In genomic region chr1:30908446-30908885, GRCh38 we compare ENCODE assay signal across 9 cellular contexts. TPM values are rescaled to one million over a fixed set of nuclear protein-coding genes. Genes with fewer than 3 reads are reported as not detected.
DNase-seq lines count a peak whose midpoint lies in the region; ATAC-seq and TF ChIP-seq lines count a peak whose summit lies in the region.
"Had no signal": no experiment of that assay in that cellular context is flagged by ENCODE, and none has a peak within 500 bp of the region (broad histone marks: within the 10 kb centered on the region; RNA-seq: fewer than 3 reads in every experiment).

Gene SDC3, minus strand, starts transcription at chr1:30908758. Its CDS starts 172 bp downstream, at chr1:30908586.

- CTCF ChIA-PET in CD8-positive, alpha-beta T cell (lab: Charles Lee) = interaction anchor here (4.4 kb wide), 1 partner anchor 107 kb away, joined by 32 read pairs; no protein-coding TSS in a partner anchor
- CTCF ChIA-PET in MCF 10A (lab: Yijun Ruan, JAX) = interaction anchor here (1.2 to 14.3 kb wide), 4 partner anchors 88 to 127 kb away, joined by 4 to 494 read pairs (median 89); no protein-coding TSS in a partner anchor

- peaks cover 14% of the 10 kb centered on the region for H3K27me3 ChIP-seq in CD8-positive, alpha-beta T cell (ENCODE audit: insufficient read depth, low read length)
- H3K27me3 ChIP-seq in kidney epithelial cell (ENCODE audit: control insufficient read depth, insufficient read depth, low read length) = no peaks in the 10 kb centered on the region

- peak; percentile 78 for ATAC-seq in CD8-positive, alpha-beta T cell
- peak; percentile 51 for ATAC-seq in stimulated activated naive CD8-positive, alpha-beta T cell treated with anti-CD3 and anti-CD28 coated beads, Interleukin-15, amount 100 ng/mL, for 72 hours
- ATAC-seq in GM18868 (IDR thresholded peaks at IDR 0.05; ENCODE audit: unreplicated experiment) (no peak), GM21367 (IDR thresholded peaks at IDR 0.05; ENCODE audit: unreplicated experiment) (no peak)

- H3K9me3 ChIP-seq in CD8-positive, alpha-beta T cell (ENCODE audit: low read length) = no peaks in the 10 kb centered on the region

- peak within 1 kb of the TSS; percentile 83 for H3K4me3 Mint-ChIP-seq in CD8-positive, alpha-beta T cell
- peak within 1 kb of the TSS; percentile 75 for H3K4me3 Mint-ChIP-seq in MCF 10A (ENCODE audit: unreplicated experiment)
- H3K4me3 Mint-ChIP-seq in stimulated activated naive CD8-positive, alpha-beta T cell treated with anti-CD3 and anti-CD28 coated beads, Interleukin-15, amount 100 ng/mL, for 72 hours = peak within 1 kb of the TSS; percentile 83 to 87

- H3K4me1 Mint-ChIP-seq in CD8-positive, alpha-beta T cell (ENCODE audit: low read depth) = peaks cover 17% of the 10 kb centered on the region
- H3K4me1 Mint-ChIP-seq in MCF 10A (ENCODE audit: insufficient read depth, unreplicated experiment) = peaks cover 15% of the 10 kb centered on the region
- peaks cover 27% of the 10 kb centered on the region for H3K4me1 Mint-ChIP-seq in stimulated activated naive CD8-positive, alpha-beta T cell treated with anti-CD3 and anti-CD28 coated beads, Interleukin-15, amount 100 ng/mL, for 72 hours

- intact Hi-C loops in CD8-positive, alpha-beta T cell (cut with DNase I, micrococcal nuclease) = no loop called here
- intact Hi-C loops in MCF 10A (cut with micrococcal nuclease) = no loop called here

- H3K27ac ChIP-seq in CD8-positive, alpha-beta T cell (ENCODE audit: low read depth, low read length) = no peak within 1 kb of the TSS
- H3K27ac ChIP-seq: KMS-11 had no signal

- no peak within 1 kb of the TSS for H3K4me3 ChIP-seq in CD8-positive, alpha-beta T cell (ENCODE audit: low read depth, low read length)
- H3K4me3 ChIP-seq in kidney epithelial cell (ENCODE audit: low read depth, low read length) = peak within 1 kb of the TSS; percentile 58

- DNase-seq in CD8-positive, alpha-beta T cell = no peak
- DNase-seq in LoVo (ENCODE audit: low spot score) (peak; percentile 41), MCF 10A (ENCODE audit: unreplicated experiment) (peak; percentile 41), kidney epithelial cell (ENCODE audit: low read depth) (no peak)
- no peak for DNase-seq in stimulated activated naive CD8-positive, alpha-beta T cell treated with anti-CD3 and anti-CD28 coated beads, Interleukin-15, amount 100 ng/mL, for 72 hours
- DNase-seq in activated CD4-positive, alpha-beta T cell treated with anti-CD3 and anti-CD28 coated beads for 48 hours = no peak

- no peaks in the 10 kb centered on the region for H3K36me3 Mint-ChIP-seq in CD8-positive, alpha-beta T cell
- peaks cover 8% of the 10 kb centered on the region for H3K36me3 Mint-ChIP-seq in MCF 10A (ENCODE audit: insufficient read depth, unreplicated experiment)

- H3K36me3 ChIP-seq in CD8-positive, alpha-beta T cell (ENCODE audit: insufficient read depth, low read length) = no peaks in the 10 kb centered on the region
- no peaks in the 10 kb centered on the region for H3K36me3 ChIP-seq in kidney epithelial cell (ENCODE audit: control insufficient read depth, insufficient read depth, low read length)

- H3K27ac Mint-ChIP-seq in CD8-positive, alpha-beta T cell = no peak within 1 kb of the TSS
- peak within 1 kb of the TSS; percentile 46 for H3K27ac Mint-ChIP-seq in MCF 10A (ENCODE audit: low read depth, unreplicated experiment)
- H3K27ac Mint-ChIP-seq in stimulated activated naive CD8-positive, alpha-beta T cell treated with anti-CD3 and anti-CD28 coated beads, Interleukin-15, amount 100 ng/mL, for 72 hours = peak within 1 kb of the TSS; percentile 49 to 88

- no peaks in the 10 kb centered on the region for H3K9me3 Mint-ChIP-seq in CD8-positive, alpha-beta T cell
- no peaks in the 10 kb centered on the region for H3K9me3 Mint-ChIP-seq in MCF 10A (ENCODE audit: unreplicated experiment)
- H3K9me3 Mint-ChIP-seq in stimulated activated naive CD8-positive, alpha-beta T cell treated with anti-CD3 and anti-CD28 coated beads, Interleukin-15, amount 100 ng/mL, for 72 hours = no peaks in the 10 kb centered on the region

- BruUV-seq in MCF 10A (replicated peaks; lab: Mats Ljungman, UMichigan) = no TSS peak

- no peak for TF ChIP-seq CTCF in CD8-positive, alpha-beta T cell (IDR thresholded peaks at IDR 0.05)
- TF ChIP-seq CTCF in MCF 10A (IDR thresholded peaks at IDR 0.05; ENCODE audit: unreplicated experiment) = no peak
- TF ChIP-seq CTCF in kidney epithelial cell (IDR thresholded peaks at IDR 0.05; ENCODE audit: insufficient read depth, low read length, poor library complexity, severe bottlenecking) = no peak

- H3K27me3 Mint-ChIP-seq in CD8-positive, alpha-beta T cell (ENCODE audit: low read depth) = peaks cover 39% of the 10 kb centered on the region
- no peaks in the 10 kb centered on the region for H3K27me3 Mint-ChIP-seq in MCF 10A (ENCODE audit: insufficient read depth, unreplicated experiment)
- peaks cover 71% of the 10 kb centered on the region for H3K27me3 Mint-ChIP-seq in stimulated activated naive CD8-positive, alpha-beta T cell treated with anti-CD3 and anti-CD28 coated beads, Interleukin-15, amount 100 ng/mL, for 72 hours

- H3K4me1 ChIP-seq in CD8-positive, alpha-beta T cell (ENCODE audit: insufficient read depth, low read length) = peaks cover 16% of the 10 kb centered on the region

- POLR2A ChIA-PET in CD8-positive, alpha-beta T cell (lab: Charles Lee) = no interaction called here
- POLR2A ChIA-PET in MCF 10A (lab: Yijun Ruan, JAX) = interaction anchor here (5.2 kb wide), 1 partner anchor 189 kb away, joined by 41 read pairs; no protein-coding TSS in a partner anchor

RNA-seq across cellular contexts. Expression of gene SDC3, which starts in this region (rescaled TPM):
- not detected for total RNA-seq in CD8-positive, alpha-beta T cell
- 21.7 and 25.5 TPM in 2 replicates for total RNA-seq in MCF 10A (2022)
- total RNA-seq in kidney epithelial cell = 36.4 and 49.0 TPM in 2 replicates

Comparison
In these comparisons a context has a peak if more than half of its experiments do, and no peak if none do; other contexts are left out.
1. RNA of gene SDC3 (total RNA-seq): 36.4 to 49.0 TPM in kidney epithelial cell and 21.7 to 25.5 TPM in MCF 10A; not detected in CD8-positive, alpha-beta T cell; every median in the first group is over 10 times any median in the second.
2. Peak in ATAC-seq in CD8-positive, alpha-beta T cell; RNA of the gene not detected or under 1 TPM.
3. DNase-seq: peak in LoVo (single experiment) and MCF 10A (single experiment); none in CD8-positive, alpha-beta T cell (0 of 7), kidney epithelial cell (single experiment), stimulated activated naive CD8-positive, alpha-beta T cell treated with anti-CD3 and anti-CD28 coated beads, Interleukin-15, amount 100 ng/mL, for 72 hours (0 of 2) and activated CD4-positive, alpha-beta T cell treated with anti-CD3 and anti-CD28 coated beads for 48 hours (single experiment).
4. Peak in every context shown above with its lines, with median percentiles within 50 percentile points of each other: H3K4me3 Mint-ChIP-seq.